ENCODE assay signal across 8 cellular contexts in genomic region chr9:107284636-107285035, GRCh38. TPM values are rescaled to one million over a fixed set of nuclear protein-coding genes. Genes with fewer than 3 reads are reported as not detected.
A peak's percentile ranks its signal among the peaks of the same experiment; 100 is the strongest.
DNase-seq lines count a peak whose midpoint lies in the region; ATAC-seq lines count a peak whose summit lies in the region.

No MANE protein-coding gene starts in this region.

- no peak overlapping the region for H3K23ac ChIP-seq in neuronal stem cell (ENCODE audit: low read depth, low read length, poor library complexity)

- H3K79me1 ChIP-seq in neuronal stem cell (ENCODE audit: low read depth, low read length) = no peaks in the 10 kb centered on the region

- peaks cover 54 to 63% (median 63%) of the 10 kb centered on the region in 3 donors for H3K4me1 Mint-ChIP-seq in CD8-positive, alpha-beta memory T cell

- no peaks in the 10 kb centered on the region for H3K9me3 ChIP-seq in CD8-positive, alpha-beta memory T cell (ENCODE audit: low read length)
- no peaks in the 10 kb centered on the region for H3K9me3 ChIP-seq in effector memory CD4-positive, alpha-beta T cell (ENCODE audit: control insufficient read depth, low read length)
- no peaks in the 10 kb centered on the region for H3K9me3 ChIP-seq in neuronal stem cell (replicated peaks in 1 of 2; ENCODE audit: control insufficient read depth in 2 of 2, insufficient read depth in 1 of 2, low read depth in 1 of 2, low read length in 2 of 2)

- CTCF ChIA-PET in CD8-positive, alpha-beta memory T cell (lab: Charles Lee) = interaction anchor here (0.8 to 2.1 kb wide), 5 partner anchors 17 to 62 kb away, joined by 3 to 12 read pairs (median 4); no protein-coding TSS in a partner anchor

- no peak overlapping the region for H3K4ac ChIP-seq in neuronal stem cell (ENCODE audit: low read length)

- WGBS in neuronal stem cell (ENCODE audit: extremely low coverage in 2 of 2, insufficient read length in 2 of 2, insufficient replicate concordance in 1 of 2), 2 donors = no CpG with 5 or more reads among the region's 6 CpGs

- peak overlapping the region; percentile 62 for H3K4me2 ChIP-seq in neuronal stem cell (ENCODE audit: insufficient read depth, low read length, poor library complexity, severe bottlenecking)

- H3K27ac Mint-ChIP-seq in CD8-positive, alpha-beta memory T cell = peak overlapping the region; percentile 76 to 99 (median 96)

- peaks cover 46% of the 10 kb centered on the region for H3K4me1 ChIP-seq in CD8-positive, alpha-beta memory T cell (ENCODE audit: insufficient read depth, low read length)
- H3K4me1 ChIP-seq in effector memory CD4-positive, alpha-beta T cell (ENCODE audit: control insufficient read depth, insufficient read depth, low read length, poor library complexity, severe bottlenecking) = peaks cover 20% of the 10 kb centered on the region
- H3K4me1 ChIP-seq in neuronal stem cell (ENCODE audit: control insufficient read depth in 2 of 2, insufficient read depth in 1 of 2, low read depth in 1 of 2, low read length in 2 of 2) = peaks cover 2 to 12% of the 10 kb centered on the region in 2 donors

- H2AK5ac ChIP-seq in neuronal stem cell (ENCODE audit: low read depth, low read length) = no peak overlapping the region

- no peak overlapping the region for H2AFZ ChIP-seq in neuronal stem cell (ENCODE audit: low read length)

- peaks cover 0 to 16% (median 0%) of the 10 kb centered on the region in 3 donors for H3K36me3 Mint-ChIP-seq in CD8-positive, alpha-beta memory T cell

- no peaks in the 10 kb centered on the region for H3K27me3 ChIP-seq in CD8-positive, alpha-beta memory T cell (ENCODE audit: insufficient read depth, low read length, poor library complexity, severe bottlenecking)
- no peaks in the 10 kb centered on the region for H3K27me3 ChIP-seq in effector memory CD4-positive, alpha-beta T cell (replicated peaks; ENCODE audit: control insufficient read depth, insufficient read depth, low read length, poor library complexity, severe bottlenecking)
- H3K27me3 ChIP-seq in neuronal stem cell (ENCODE audit: control insufficient read depth in 3 of 3, insufficient read depth in 3 of 3, low read depth in 1 of 3, low read length in 3 of 3) = no peaks in the 10 kb centered on the region

- H3K27me3 Mint-ChIP-seq in CD8-positive, alpha-beta memory T cell = no peaks in the 10 kb centered on the region

- no peak overlapping the region for H3K9ac ChIP-seq in neuronal stem cell (ENCODE audit: low read depth, low read length, poor library complexity)

- H2BK5ac ChIP-seq in neuronal stem cell (ENCODE audit: low read length) = no peak overlapping the region

- H3K14ac ChIP-seq in neuronal stem cell (ENCODE audit: low read length) = no peak overlapping the region

- H3K36me3 ChIP-seq in CD8-positive, alpha-beta memory T cell (ENCODE audit: insufficient read depth, low read length) = no peaks in the 10 kb centered on the region
- no peaks in the 10 kb centered on the region for H3K36me3 ChIP-seq in effector memory CD4-positive, alpha-beta T cell (ENCODE audit: control insufficient read depth, insufficient read depth, low read length)
- H3K36me3 ChIP-seq in neuronal stem cell (replicated peaks in 1 of 2; ENCODE audit: control insufficient read depth in 2 of 2, insufficient read depth in 2 of 2, low read length in 2 of 2) = peaks cover 0 to 4% of the 10 kb centered on the region in 2 donors

- no peak overlapping the region for H2BK15ac ChIP-seq in neuronal stem cell (ENCODE audit: low read length)

- H3K27ac ChIP-seq in CD8-positive, alpha-beta memory T cell (ENCODE audit: low read depth, low read length) = peak overlapping the region; percentile 85
- peak overlapping the region; percentile 90 for H3K27ac ChIP-seq in effector memory CD4-positive, alpha-beta T cell (ENCODE audit: insufficient read depth, low read length, poor library complexity, severe bottlenecking)
- peak overlapping the region; percentile 99 for H3K27ac ChIP-seq in neuronal stem cell (replicated peaks; ENCODE audit: low read length)

- no peaks in the 10 kb centered on the region for H3K9me3 Mint-ChIP-seq in CD8-positive, alpha-beta memory T cell

- DNase-seq in CD8-positive, alpha-beta memory T cell = no peak
- peak; percentile 23 for DNase-seq in NCI-H146 (lab: John Stamatoyannopoulos, UW)
- DNase-seq in effector memory CD4-positive, alpha-beta T cell = no peak
- no peak for DNase-seq in neuronal stem cell (ENCODE audit: low spot score)
- no peak for DNase-seq in NCI-H1092 treated with DMSO at 0.1 percent for 48 hours (lab: John Stamatoyannopoulos, UW)
- DNase-seq in GDM1 (lab: John Stamatoyannopoulos, UW) = no peak

- no peak overlapping the region for H4K91ac ChIP-seq in neuronal stem cell (ENCODE audit: low read depth, low read length, poor library complexity)

- POLR2A ChIA-PET in CD8-positive, alpha-beta memory T cell (lab: Charles Lee) = interaction anchor here (0.7 to 2.2 kb wide), 2 partner anchors 12 to 1811 kb away, joined by 3 to 11 read pairs; no protein-coding TSS in a partner anchor

- no peak overlapping the region for H2BK12ac ChIP-seq in neuronal stem cell (ENCODE audit: low read length)

- peak overlapping the region; percentile 89 to 99 (median 94) for H3K4me3 Mint-ChIP-seq in CD8-positive, alpha-beta memory T cell

- H4K8ac ChIP-seq in neuronal stem cell (ENCODE audit: low read depth, low read length) = no peak overlapping the region

- peak overlapping the region; percentile 64 for H3K4me3 ChIP-seq in CD8-positive, alpha-beta memory T cell (ENCODE audit: low read length)
- peak overlapping the region; percentile 72 for H3K4me3 ChIP-seq in effector memory CD4-positive, alpha-beta T cell (ENCODE audit: insufficient read depth, low read depth, low read length, poor library complexity, severe bottlenecking)
- H3K4me3 ChIP-seq in neuronal stem cell (ENCODE audit: low read length in 2 of 2) = peak overlapping the region; percentile 97 to 100

- H3K18ac ChIP-seq in neuronal stem cell (ENCODE audit: low read length) = no peak overlapping the region

- no peak overlapping the region for H2BK120ac ChIP-seq in neuronal stem cell (ENCODE audit: low read depth, low read length)

- ATAC-seq in GM21723 (IDR thresholded peaks at IDR 0.05; ENCODE audit: unreplicated experiment) (no peak), GM19328 (IDR thresholded peaks at IDR 0.05; ENCODE audit: unreplicated experiment) (no peak)

RNA-seq across cellular contexts. Expression of gene RAD23B, which starts 1.6 kb away (rescaled TPM):
- 100 to 1,000 TPM; 146 to 150 TPM for total RNA-seq in CD8-positive, alpha-beta memory T cell
- polyA plus RNA-seq in CD8-positive, alpha-beta memory T cell = 12.1 TPM
- 166 TPM for polyA plus RNA-seq in neuronal stem cell (2013, experiment 1 of 2)
- polyA plus RNA-seq in neuronal stem cell (2013, experiment 2 of 2) = 182 TPM
